17 cellular contexts compared by ENCODE assay signal in genomic region chr10:124230586-124231187, GRCh38.
DNase-seq lines count a peak whose midpoint lies in the region; ATAC-seq and TF ChIP-seq lines count a peak whose summit lies in the region.
"Had no signal": no experiment of that assay in that cellular context is flagged by ENCODE, and none has a peak within 500 bp of the region (broad histone marks: within the 10 kb centered on the region; RNA-seq: fewer than 3 reads in every experiment).

No MANE protein-coding gene starts in this region.

- no peaks in the 10 kb centered on the region for H3K4me1 Mint-ChIP-seq in CD4-positive, alpha-beta T cell (ENCODE audit: low read depth)
- H3K4me1 Mint-ChIP-seq in CD8-positive, alpha-beta memory T cell = peaks cover 0 to 7% (median 5%) of the 10 kb centered on the region in 3 donors
- no peaks in the 10 kb centered on the region for H3K4me1 Mint-ChIP-seq in activated T-helper 1 cell treated with anti-CD3 and anti-CD28 coated beads, Interleukin-12 subunit alpha, Interleukin-12 subunit beta, Interleukin-2, Interleukin-4 antibody, amounts not matched to agents 30 ng/mL and 10 ng/mL and 1 ng/mL, durations not matched to agents 14 hours and 24 hours and 36 hours (ENCODE audit: low read depth)
- peaks cover 4 to 27% (median 7%) of the 10 kb centered on the region in 3 donors for H3K4me1 Mint-ChIP-seq in naive B cell
- H3K4me1 Mint-ChIP-seq: WTC11 had no signal

- no peaks in the 10 kb centered on the region for H3K27me3 ChIP-seq in CD4-positive, alpha-beta T cell (ENCODE audit: control insufficient read depth, insufficient read depth, low read length)
- no peaks in the 10 kb centered on the region for H3K27me3 ChIP-seq in CD8-positive, alpha-beta memory T cell (ENCODE audit: insufficient read depth, low read length, poor library complexity, severe bottlenecking)
- H3K27me3 ChIP-seq: transverse colon had no signal

- CTCF ChIA-PET in CD4-positive, alpha-beta T cell (lab: Charles Lee) = no interaction called here
- CTCF ChIA-PET in CD8-positive, alpha-beta memory T cell (lab: Charles Lee) = interaction anchor here (0.9 kb wide), 1 partner anchor 8 kb away, joined by 4 read pairs; no protein-coding TSS in a partner anchor

- TF ChIP-seq CTCF in CD4-positive, alpha-beta T cell (IDR thresholded peaks at IDR 0.05) = no peak

- POLR2A ChIA-PET in CD4-positive, alpha-beta T cell (lab: Charles Lee) = interaction anchor here (0.9 to 1.0 kb wide), 2 partner anchors 8 to 22 kb away, joined by 3 to 4 read pairs; no protein-coding TSS in a partner anchor
- POLR2A ChIA-PET in CD8-positive, alpha-beta memory T cell (lab: Charles Lee) = no interaction called here

- no peaks in the 10 kb centered on the region for H3K4me1 ChIP-seq in CD8-positive, alpha-beta memory T cell (ENCODE audit: insufficient read depth, low read length)
- H3K4me1 ChIP-seq: Caco-2, psoas muscle, transverse colon had no signal

- no peak overlapping the region for H3K4me3 ChIP-seq in CD8-positive, alpha-beta memory T cell (ENCODE audit: low read length)
- H3K4me3 ChIP-seq: psoas muscle, skin epidermis, transverse colon had no signal

- intact Hi-C loops in CD4-positive, alpha-beta T cell (cut with DNase I, micrococcal nuclease) = no loop called here
- intact Hi-C loops in activated T-helper 1 cell treated with anti-CD3 and anti-CD28 coated beads, Interleukin-12 subunit alpha, Interleukin-12 subunit beta, Interleukin-2, Interleukin-4 antibody, amounts not matched to agents 30 ng/mL and 10 ng/mL and 1 ng/mL, durations not matched to agents 14 hours and 24 hours and 36 hours (cut with micrococcal nuclease) = loop anchor here (1.0 to 10.0 kb wide), 3 partner anchors 159 to 464 kb away; partner anchors contain the start of gene LHPP

- H3K27ac ChIP-seq in CD4-positive, alpha-beta T cell (ENCODE audit: low read depth, low read length) = no peak overlapping the region
- no peak overlapping the region for H3K27ac ChIP-seq in CD8-positive, alpha-beta memory T cell (ENCODE audit: low read depth, low read length)
- H3K27ac ChIP-seq: psoas muscle, skin epidermis, transverse colon had no signal

- peaks cover 3% of the 10 kb centered on the region for H3K36me3 Mint-ChIP-seq in CD4-positive, alpha-beta T cell (ENCODE audit: low read depth)
- H3K36me3 Mint-ChIP-seq in CD8-positive, alpha-beta memory T cell = no peaks in the 10 kb centered on the region
- no peaks in the 10 kb centered on the region for H3K36me3 Mint-ChIP-seq in activated T-helper 1 cell treated with anti-CD3 and anti-CD28 coated beads, Interleukin-12 subunit alpha, Interleukin-12 subunit beta, Interleukin-2, Interleukin-4 antibody, amounts not matched to agents 30 ng/mL and 10 ng/mL and 1 ng/mL, durations not matched to agents 14 hours and 24 hours and 36 hours (ENCODE audit: low read depth)
- H3K36me3 Mint-ChIP-seq in naive B cell = peaks cover 5% of the 10 kb centered on the region in 2 donors

- H3K27ac Mint-ChIP-seq in CD4-positive, alpha-beta T cell = peak overlapping the region; percentile 72
- H3K27ac Mint-ChIP-seq in CD8-positive, alpha-beta memory T cell = peak overlapping the region in 5 of 8 donors; percentile 36 to 94 (median 59)
- H3K27ac Mint-ChIP-seq in activated T-helper 1 cell treated with anti-CD3 and anti-CD28 coated beads, Interleukin-12 subunit alpha, Interleukin-12 subunit beta, Interleukin-2, Interleukin-4 antibody, amounts not matched to agents 30 ng/mL and 10 ng/mL and 1 ng/mL, durations not matched to agents 14 hours and 24 hours and 36 hours = peak overlapping the region; percentile 62
- peak overlapping the region in 5 of 6 donors; percentile 79 to 98 (median 94) for H3K27ac Mint-ChIP-seq in naive B cell
- H3K27ac Mint-ChIP-seq: WTC11 had no signal

- H3K36me3 ChIP-seq in CD8-positive, alpha-beta memory T cell (ENCODE audit: insufficient read depth, low read length) = no peaks in the 10 kb centered on the region
- H3K36me3 ChIP-seq: transverse colon had no signal

- DNase-seq in CD4-positive, alpha-beta T cell = no peak
- DNase-seq in CD8-positive, alpha-beta memory T cell = no peak
- no peak for DNase-seq in activated T-helper 1 cell treated with anti-CD3 and anti-CD28 coated beads, Interleukin-12 subunit alpha, Interleukin-12 subunit beta, Interleukin-2, Interleukin-4 antibody, amounts not matched to agents 30 ng/mL and 10 ng/mL and 1 ng/mL, durations not matched to agents 14 hours and 24 hours and 36 hours (ENCODE audit: low spot score)
- no peak for DNase-seq in naive B cell
- DNase-seq in cerebellar cortex (ENCODE audit: low spot score) = no peak
- DNase-seq: activated CD8-positive, alpha-beta memory T cell treated with anti-CD3 and anti-CD28 coated beads, Interleukin-2, amount 50 U/mL, for 4 hours; HCEC 1CT; left colon; NCI-H1417; NCI-H510A; psoas muscle; transverse colon had no signal

- peak overlapping the region; percentile 46 for H3K4me3 Mint-ChIP-seq in CD4-positive, alpha-beta T cell
- peak overlapping the region in 4 of 7 donors; percentile 26 to 67 (median 58) for H3K4me3 Mint-ChIP-seq in CD8-positive, alpha-beta memory T cell
- H3K4me3 Mint-ChIP-seq in activated T-helper 1 cell treated with anti-CD3 and anti-CD28 coated beads, Interleukin-12 subunit alpha, Interleukin-12 subunit beta, Interleukin-2, Interleukin-4 antibody, amounts not matched to agents 30 ng/mL and 10 ng/mL and 1 ng/mL, durations not matched to agents 14 hours and 24 hours and 36 hours = no peak overlapping the region
- peak overlapping the region in 4 of 8 donors; percentile 22 to 70 (median 58) for H3K4me3 Mint-ChIP-seq in naive B cell
- H3K4me3 Mint-ChIP-seq: WTC11 had no signal

- no peaks in the 10 kb centered on the region for H3K9me3 Mint-ChIP-seq in CD4-positive, alpha-beta T cell
- peaks cover 0 to 28% (median 8%) of the 10 kb centered on the region in 5 donors for H3K9me3 Mint-ChIP-seq in CD8-positive, alpha-beta memory T cell
- peaks cover 37% of the 10 kb centered on the region for H3K9me3 Mint-ChIP-seq in activated T-helper 1 cell treated with anti-CD3 and anti-CD28 coated beads, Interleukin-12 subunit alpha, Interleukin-12 subunit beta, Interleukin-2, Interleukin-4 antibody, amounts not matched to agents 30 ng/mL and 10 ng/mL and 1 ng/mL, durations not matched to agents 14 hours and 24 hours and 36 hours
- H3K9me3 Mint-ChIP-seq in naive B cell = peaks cover 0 to 13% (median 2%) of the 10 kb centered on the region in 7 donors

- H3K9me3 ChIP-seq in CD4-positive, alpha-beta T cell (ENCODE audit: control insufficient read depth, low read length) = no peaks in the 10 kb centered on the region
- H3K9me3 ChIP-seq in CD8-positive, alpha-beta memory T cell (ENCODE audit: low read length) = no peaks in the 10 kb centered on the region
- H3K9me3 ChIP-seq: Caco-2, psoas muscle, transverse colon had no signal

- ATAC-seq in CD4-positive, alpha-beta T cell (ENCODE audit: poor library complexity) = peak; percentile 2
- no peak for ATAC-seq in naive B cell (ENCODE audit: low read depth in 2 of 2)
- no peak for ATAC-seq in HG02642 (IDR thresholded peaks at IDR 0.05; ENCODE audit: poor library complexity, unreplicated experiment)
- ATAC-seq in GM19455 (IDR thresholded peaks at IDR 0.05; ENCODE audit: unreplicated experiment) = no peak
- ATAC-seq: left colon, WTC11 had no signal

- no peaks in the 10 kb centered on the region for H3K27me3 Mint-ChIP-seq in CD4-positive, alpha-beta T cell
- H3K27me3 Mint-ChIP-seq in CD8-positive, alpha-beta memory T cell = peaks cover 0 to 30% of the 10 kb centered on the region in 2 donors
- H3K27me3 Mint-ChIP-seq in activated T-helper 1 cell treated with anti-CD3 and anti-CD28 coated beads, Interleukin-12 subunit alpha, Interleukin-12 subunit beta, Interleukin-2, Interleukin-4 antibody, amounts not matched to agents 30 ng/mL and 10 ng/mL and 1 ng/mL, durations not matched to agents 14 hours and 24 hours and 36 hours (ENCODE audit: insufficient read depth) = no peaks in the 10 kb centered on the region
- H3K27me3 Mint-ChIP-seq in naive B cell = peaks cover 0 to 4% (median 0%) of the 10 kb centered on the region in 3 donors
